In the genomic region with DNA sequence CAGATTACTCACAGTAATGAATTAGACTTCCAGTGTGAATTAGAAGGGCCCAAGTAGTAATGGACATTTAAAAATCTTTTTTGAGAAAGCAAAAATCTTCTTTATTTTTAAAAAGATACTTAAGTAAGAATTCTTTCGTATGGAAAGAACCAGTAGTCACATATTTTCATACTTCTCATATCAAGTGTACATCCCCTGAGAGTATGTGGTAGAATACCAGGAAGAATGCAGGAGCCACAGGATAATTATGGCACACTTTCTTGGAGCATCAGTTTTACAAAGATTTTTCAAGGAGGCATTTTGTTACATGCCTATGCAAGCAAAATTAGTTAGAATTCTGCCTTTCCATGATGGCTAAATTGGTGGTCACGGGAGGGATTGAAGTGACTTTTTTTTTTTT, we compare ENCODE assay signal across 32 cellular contexts.
"Had no signal": no experiment of that assay in that cellular context is flagged by ENCODE, and none has a peak within 500 bp of the region (broad histone marks: within the 10 kb centered on the region; RNA-seq: fewer than 3 reads in every experiment).

No MANE protein-coding gene starts in this region.

- H3K36me3 ChIP-seq: colonic mucosa had no signal

- H3K9me3 ChIP-seq: breast epithelium, colonic mucosa, esophagus squamous epithelium, gastroesophageal sphincter, right lobe of liver, tibial artery, upper lobe of right lung had no signal

- H3K4me1 Mint-ChIP-seq: activated CD4-positive, alpha-beta memory T cell treated with anti-CD3 and anti-CD28 coated beads, Interleukin-2, amount 10 ng/mL, durations not matched to agents 7 days and 5 days; activated CD4-positive, alpha-beta T cell treated with anti-CD3 and anti-CD28 coated beads, Interleukin-2, amount 10 ng/mL, durations not matched to agents 7 days and 5 days; central memory CD8-positive, alpha-beta T cell; immature natural killer cell; memory B cell; stimulated activated effector memory CD8-positive, alpha-beta T cell treated with anti-CD3 and anti-CD28 coated beads, Interleukin-12 subunit alpha, Interleukin-12 subunit beta, amount 100 ng/mL, for 72 hours; T-helper 17 cell had no signal

- H3K27me3 ChIP-seq: breast epithelium, colonic mucosa, esophagus squamous epithelium, gastroesophageal sphincter, right lobe of liver, tibial artery, upper lobe of right lung had no signal

- ATAC-seq: activated naive CD4-positive, alpha-beta T cell treated with anti-CD3 and anti-CD28 coated beads, Interleukin-2, amount 50 U/mL, for 72 hours; gastroesophageal sphincter; naive thymus-derived CD8-positive, alpha-beta T cell; right lobe of liver; stimulated activated effector memory CD8-positive, alpha-beta T cell treated with anti-CD3 and anti-CD28 coated beads, Interleukin-12 subunit alpha, Interleukin-12 subunit beta, amount 100 ng/mL, for 72 hours; T-helper 17 cell; upper lobe of right lung; WTC11 had no signal

- H3K9me3 Mint-ChIP-seq: activated CD4-positive, alpha-beta T cell treated with anti-CD3 and anti-CD28 coated beads, Interleukin-2, amount 10 ng/mL, durations not matched to agents 7 days and 5 days; activated naive CD4-positive, alpha-beta T cell treated with anti-CD3 and anti-CD28 coated beads, Interleukin-2, amount 50 U/mL, for 72 hours; activated T-cell treated with anti-CD3 and anti-CD28 coated beads, Interleukin-2, amount 50 U/mL, for 24 hours; central memory CD8-positive, alpha-beta T cell; immature natural killer cell; memory B cell; naive thymus-derived CD8-positive, alpha-beta T cell; stimulated activated effector memory CD8-positive, alpha-beta T cell treated with anti-CD3 and anti-CD28 coated beads, Interleukin-12 subunit alpha, Interleukin-12 subunit beta, amount 100 ng/mL, for 72 hours; stimulated activated naive CD8-positive, alpha-beta T cell treated with anti-CD3 and anti-CD28 coated beads, Interleukin-15, Interleukin-2, amounts not matched to agents 100 ng/mL and 50 ng/mL, for 24 hours; WTC11 had no signal

- H3K27ac ChIP-seq: breast epithelium, colonic mucosa, epithelial cell of prostate, esophagus squamous epithelium, gastroesophageal sphincter, right lobe of liver, skin epidermis, tibial artery, upper lobe of right lung had no signal

- H3K4me3 Mint-ChIP-seq: activated CD4-positive, alpha-beta memory T cell treated with anti-CD3 and anti-CD28 coated beads, Interleukin-2, amount 10 ng/mL, durations not matched to agents 7 days and 5 days; activated CD4-positive, alpha-beta T cell treated with anti-CD3 and anti-CD28 coated beads, Interleukin-2, amount 10 ng/mL, durations not matched to agents 7 days and 5 days; activated T-cell treated with anti-CD3 and anti-CD28 coated beads, Interleukin-2, amount 50 U/mL, for 24 hours; central memory CD8-positive, alpha-beta T cell; immature natural killer cell; memory B cell; naive thymus-derived CD8-positive, alpha-beta T cell; stimulated activated effector memory CD8-positive, alpha-beta T cell treated with anti-CD3 and anti-CD28 coated beads, Interleukin-12 subunit alpha, Interleukin-12 subunit beta, amount 100 ng/mL, for 72 hours; stimulated activated naive CD8-positive, alpha-beta T cell treated with anti-CD3 and anti-CD28 coated beads, Interleukin-15, Interleukin-2, amounts not matched to agents 100 ng/mL and 50 ng/mL, for 24 hours; T-helper 17 cell; WTC11 had no signal

- DNase-seq: activated CD4-positive, alpha-beta memory T cell treated with anti-CD3 and anti-CD28 coated beads, Interleukin-2, amount 10 ng/mL, durations not matched to agents 7 days and 5 days; activated CD4-positive, alpha-beta T cell treated with anti-CD3 and anti-CD28 coated beads for 1 hour; activated CD4-positive, alpha-beta T cell treated with anti-CD3 and anti-CD28 coated beads, Interleukin-2, amount 10 ng/mL, durations not matched to agents 7 days and 5 days; activated CD8-positive, alpha-beta memory T cell treated with anti-CD3 and anti-CD28 coated beads, Interleukin-2, amount 50 U/mL, for 48 hours; activated gamma-delta T cell treated with Interleukin-2 at 50 U/mL for 16 hours; activated T-cell treated with anti-CD3 and anti-CD28 coated beads, Interleukin-2, amount 50 U/mL, for 24 hours; colonic mucosa; effector CD8-positive, alpha-beta T cell; esophagus squamous epithelium; head of caudate nucleus; hypothalamus; immature natural killer cell; kidney; midbrain; naive thymus-derived CD8-positive, alpha-beta T cell; right lobe of liver; stimulated activated CD4-positive, alpha-beta T cell treated with anti-CD3 and anti-CD28 coated beads, Interleukin-12 subunit alpha, Interleukin-12 subunit beta, amount 100 ng/mL, for 4 hours; stimulated activated CD4-positive, alpha-beta T cell treated with anti-CD3 and anti-CD28 coated beads, Interleukin-4, amount 100 ng/mL, for 1 hour; T-helper 17 cell; tibial artery; upper lobe of right lung had no signal

- H3K4me1 ChIP-seq: breast epithelium, colonic mucosa, esophagus squamous epithelium, upper lobe of right lung had no signal

- H3K27ac Mint-ChIP-seq: activated CD4-positive, alpha-beta memory T cell treated with anti-CD3 and anti-CD28 coated beads, Interleukin-2, amount 10 ng/mL, durations not matched to agents 7 days and 5 days; activated CD4-positive, alpha-beta T cell treated with anti-CD3 and anti-CD28 coated beads, Interleukin-2, amount 10 ng/mL, durations not matched to agents 7 days and 5 days; activated T-cell treated with anti-CD3 and anti-CD28 coated beads, Interleukin-2, amount 50 U/mL, for 24 hours; immature natural killer cell; memory B cell; naive thymus-derived CD8-positive, alpha-beta T cell; progenitor cell of endocrine pancreas; stimulated activated effector memory CD8-positive, alpha-beta T cell treated with anti-CD3 and anti-CD28 coated beads, Interleukin-12 subunit alpha, Interleukin-12 subunit beta, amount 100 ng/mL, for 72 hours; stimulated activated naive CD8-positive, alpha-beta T cell treated with anti-CD3 and anti-CD28 coated beads, Interleukin-15, Interleukin-2, amounts not matched to agents 100 ng/mL and 50 ng/mL, for 24 hours; T-helper 17 cell; WTC11 had no signal

- H3K27me3 Mint-ChIP-seq: activated CD4-positive, alpha-beta memory T cell treated with anti-CD3 and anti-CD28 coated beads, Interleukin-2, amount 10 ng/mL, durations not matched to agents 7 days and 5 days; activated CD4-positive, alpha-beta T cell treated with anti-CD3 and anti-CD28 coated beads, Interleukin-2, amount 10 ng/mL, durations not matched to agents 7 days and 5 days; activated T-cell treated with anti-CD3 and anti-CD28 coated beads, Interleukin-2, amount 50 U/mL, for 24 hours; central memory CD8-positive, alpha-beta T cell; memory B cell; naive thymus-derived CD8-positive, alpha-beta T cell; progenitor cell of endocrine pancreas; stimulated activated naive CD8-positive, alpha-beta T cell treated with anti-CD3 and anti-CD28 coated beads, Interleukin-15, Interleukin-2, amounts not matched to agents 100 ng/mL and 50 ng/mL, for 24 hours; T-helper 17 cell had no signal

- H3K4me3 ChIP-seq: breast epithelium, colonic mucosa, esophagus squamous epithelium, gastroesophageal sphincter, right lobe of liver, skin epidermis, tibial artery, upper lobe of right lung had no signal
